In the genomic region with DNA sequence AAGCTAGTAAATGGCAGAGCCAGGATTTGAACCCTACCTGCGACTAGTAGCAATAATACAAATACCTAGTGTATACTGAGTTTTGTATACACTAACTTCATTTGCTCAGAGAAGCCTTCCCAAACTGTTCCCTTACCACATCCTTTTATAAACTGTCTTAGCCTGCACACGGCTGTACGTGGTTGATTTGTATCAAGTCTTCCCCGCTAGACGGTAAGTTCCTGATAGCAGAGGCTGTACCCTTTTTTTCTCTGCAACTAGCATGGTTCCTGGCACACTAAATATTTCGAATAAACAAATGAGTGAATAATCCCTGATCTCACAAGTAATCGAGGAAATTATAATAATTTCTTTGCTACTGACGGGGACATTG, we compare ENCODE assay signal across 8 cellular contexts. TPM values are rescaled to one million over a fixed set of nuclear protein-coding genes. Genes with fewer than 3 reads are reported as not detected.
DNase-seq lines count a peak whose midpoint lies in the region; ATAC-seq and TF ChIP-seq lines count a peak whose summit lies in the region.

No MANE protein-coding gene starts in this region.

- H3K14ac ChIP-seq in trophoblast cell (ENCODE audit: low read length), result no peak overlapping the region

- H3F3A ChIP-seq in DOHH2 (ENCODE audit: control insufficient read depth, insufficient read depth), result no peaks in the 10 kb centered on the region; the same call in 1 of the 2 replicates

- no peak overlapping the region for H4K91ac ChIP-seq in trophoblast cell (ENCODE audit: low read depth, low read length)

- no peak overlapping the region for H3K18ac ChIP-seq in trophoblast cell (ENCODE audit: low read length)

- H3K9me3 ChIP-seq in DOHH2 (ENCODE audit: control insufficient read depth, insufficient read depth, low read length) (no peaks in the 10 kb centered on the region), SJSA1 (replicated peaks) (no peaks in the 10 kb centered on the region), esophagus muscularis mucosa (no peaks in the 10 kb centered on the region), trophoblast cell (ENCODE audit: insufficient read depth, low read depth, low read length) (no peaks in the 10 kb centered on the region)

- 24% methylated on average over 8 of the region's 8 CpGs for WGBS in esophagus muscularis mucosa
- no CpG with 5 or more reads among the region's 8 CpGs for WGBS in trophoblast cell (ENCODE audit: extremely low coverage, insufficient coverage, insufficient read length)

- H3K4me2 ChIP-seq in DOHH2 (ENCODE audit: low read length) (peak overlapping the region; percentile 98), trophoblast cell (ENCODE audit: low read length) (peak overlapping the region; percentile 86)

- no peaks in the 10 kb centered on the region for H3K9me2 ChIP-seq in DOHH2 (replicated peaks; ENCODE audit: control insufficient read depth, low read length)

- H2AFZ ChIP-seq in trophoblast cell (ENCODE audit: insufficient read depth, low read length, poor library complexity), result no peak overlapping the region

- peaks cover 24% of the 10 kb centered on the region for H3K4me1 ChIP-seq in DOHH2 (ENCODE audit: control insufficient read depth, low read length)
- peaks cover 6% of the 10 kb centered on the region; the same call in 1 of the 2 replicates for H3K4me1 ChIP-seq in SJSA1 (replicated peaks)
- H3K4me1 ChIP-seq in esophagus muscularis mucosa, result peaks cover 25 to 35% (median 30%) of the 10 kb centered on the region in 4 donors
- peaks cover 2 to 6% of the 10 kb centered on the region in 2 experiments for H3K4me1 ChIP-seq in trophoblast cell (ENCODE audit: control insufficient read depth in 1 of 2, insufficient read depth in 2 of 2, low read length in 2 of 2)

- TF ChIP-seq CTCF in DOHH2 (IDR thresholded peaks at IDR 0.05; ENCODE audit: low read depth, low read length, poor library complexity, severe bottlenecking) (no peak), esophagus muscularis mucosa (IDR thresholded peaks at IDR 0.05) (no peak)

- H3K79me2 ChIP-seq in DOHH2 (ENCODE audit: control insufficient read depth, low read length) (peaks cover 34% of the 10 kb centered on the region), trophoblast cell (ENCODE audit: control insufficient read depth, insufficient read depth, low read length, poor library complexity) (peaks cover 2% of the 10 kb centered on the region)

- no peak for DNase-seq in SJSA1 (ENCODE audit: low read depth in 1 of 2, low spot score in 2 of 2)
- no peak for DNase-seq in esophagus muscularis mucosa (ENCODE audit: extremely low spot score)
- DNase-seq in trophoblast cell, result peak in 1 of 2 donors; percentile 6
- no peak for DNase-seq in kidney glomerular epithelial cell (lab: John Stamatoyannopoulos, UW)
- no peak for DNase-seq in EL
- no peak for DNase-seq in SKM-1 treated with dmso at 0.1 percent for 144 hours (lab: John Stamatoyannopoulos, UW; ENCODE audit: unreplicated experiment)

- no peak for ATAC-seq in HG02759 (IDR thresholded peaks at IDR 0.05; ENCODE audit: unreplicated experiment)

- no peak overlapping the region for H3K23ac ChIP-seq in trophoblast cell (ENCODE audit: low read length)

- H4K8ac ChIP-seq in trophoblast cell (ENCODE audit: low read depth, low read length), result peak overlapping the region; percentile 95

- no peak overlapping the region for H2BK5ac ChIP-seq in trophoblast cell (ENCODE audit: low read depth, low read length, poor library complexity)

- peaks cover 2% of the 10 kb centered on the region for H3K79me1 ChIP-seq in trophoblast cell (ENCODE audit: low read length)

- no peak overlapping the region for H2AK5ac ChIP-seq in trophoblast cell (ENCODE audit: low read length)

- peak overlapping the region; percentile 97 for H3K9ac ChIP-seq in trophoblast cell (ENCODE audit: low read length)

- no peak overlapping the region for H2BK12ac ChIP-seq in trophoblast cell (ENCODE audit: low read length)

- intact Hi-C loops in esophagus muscularis mucosa (cut with DNase I), result loop anchor here (2.0 kb wide), 1 partner anchor 68 kb away; no protein-coding TSS in a partner anchor

- peaks cover 16% of the 10 kb centered on the region for H3K36me3 ChIP-seq in DOHH2 (ENCODE audit: control insufficient read depth, low read length)
- peaks cover 29% of the 10 kb centered on the region for H3K36me3 ChIP-seq in SJSA1
- peaks cover 9 to 23% (median 15%) of the 10 kb centered on the region in 4 donors for H3K36me3 ChIP-seq in esophagus muscularis mucosa
- H3K36me3 ChIP-seq in trophoblast cell (ENCODE audit: control insufficient read depth in 1 of 2, insufficient read depth in 2 of 2, low read length in 2 of 2), result peaks cover 9 to 16% of the 10 kb centered on the region in 2 experiments

- H2BK120ac ChIP-seq in trophoblast cell (ENCODE audit: insufficient read depth, low read length, poor library complexity), result no peak overlapping the region

- H4K20me1 ChIP-seq in DOHH2 (ENCODE audit: control insufficient read depth, insufficient read depth, low read depth, low read length), result peaks cover 5% of the 10 kb centered on the region; the same call in 1 of the 2 replicates

- no peak for TF ChIP-seq EP300 in esophagus muscularis mucosa (IDR thresholded peaks at IDR 0.05)

- TF ChIP-seq POLR2A in esophagus muscularis mucosa (IDR thresholded peaks at IDR 0.05; ENCODE audit: low read depth), result no peak

- peak overlapping the region; percentile 71 for H3K4ac ChIP-seq in trophoblast cell (ENCODE audit: low read depth, low read length)

- no peak overlapping the region for H3K27ac ChIP-seq in DOHH2 (ENCODE audit: low read depth, low read length)
- peak overlapping the region; percentile 73 for H3K27ac ChIP-seq in SJSA1
- H3K27ac ChIP-seq in esophagus muscularis mucosa (replicated peaks in 1 of 4), result peak overlapping the region; percentile 85 to 90 (median 88)
- H3K27ac ChIP-seq in trophoblast cell (ENCODE audit: low read depth, low read length), result no peak overlapping the region

- H3K4me3 ChIP-seq in DOHH2 (ENCODE audit: low read length), result peak overlapping the region; percentile 85
- H3K4me3 ChIP-seq in SJSA1, result peak overlapping the region; percentile 62
- peak overlapping the region; percentile 73 to 96 (median 79) for H3K4me3 ChIP-seq in esophagus muscularis mucosa
- no peak overlapping the region for H3K4me3 ChIP-seq in trophoblast cell (ENCODE audit: low read depth, low read length)

- no peaks in the 10 kb centered on the region for H3K27me3 ChIP-seq in DOHH2 (ENCODE audit: control insufficient read depth, low read length)
- no peaks in the 10 kb centered on the region; the same call in 1 of the 2 replicates for H3K27me3 ChIP-seq in SJSA1 (replicated peaks)
- no peaks in the 10 kb centered on the region for H3K27me3 ChIP-seq in esophagus muscularis mucosa
- H3K27me3 ChIP-seq in trophoblast cell (ENCODE audit: insufficient read depth, low read length), result no peaks in the 10 kb centered on the region

- peak overlapping the region; percentile 94 for H4K12ac ChIP-seq in trophoblast cell (ENCODE audit: low read depth, low read length)

RNA-seq across cellular contexts. Expression of a gene that starts 0.6 kb away (rescaled TPM):
- total RNA-seq in SJSA1 (2014; rRNA removed; shearing (Covaris generic)), result 118 and 121 TPM in 2 replicates
- 10 to 100 TPM; 71.0 to 93.3 (median 78.5) TPM for total RNA-seq in esophagus muscularis mucosa
- polyA plus RNA-seq in trophoblast cell (2013), result 61.2 and 61.7 TPM in 2 replicates

RNA-seq across cellular contexts. Expression of a gene that starts 55.5 kb away (rescaled TPM):
- not detected in 2 replicates for total RNA-seq in SJSA1 (2014; rRNA removed; shearing (Covaris generic))
- total RNA-seq in esophagus muscularis mucosa, result under 1 TPM in 1 of 4 donors, not detected in 3; 0.50 TPM
- 0.15 and 0.47 TPM in 2 replicates for polyA plus RNA-seq in trophoblast cell (2013)

RNA-seq across cellular contexts. Expression of a gene that starts 57.0 kb away (rescaled TPM):
- not detected in 2 replicates for total RNA-seq in SJSA1 (2014; rRNA removed; shearing (Covaris generic))
- total RNA-seq in esophagus muscularis mucosa, result 1 to 10 TPM; 3.1 to 8.1 (median 5.4) TPM
- 0.22 and 0.29 TPM in 2 replicates for polyA plus RNA-seq in trophoblast cell (2013)

Comparison
In these comparisons a context has a peak if more than half of its experiments do, and no peak if none do; other contexts are left out.
1. H3K27ac ChIP-seq: peak in SJSA1 (single experiment) and esophagus muscularis mucosa (4 of 4); none in DOHH2 (single experiment) and trophoblast cell (single experiment).